ENCODE assay signal across 8 cellular contexts in genomic region chr2:118202707-118203303, GRCh38.
DNase-seq lines count a peak whose midpoint lies in the region; ATAC-seq, FAIRE-seq and TF ChIP-seq lines count a peak whose summit lies in the region.

No MANE protein-coding gene starts in this region.

- intact Hi-C loops in spleen (cut with DNase I; ENCODE audit: low total_unique reads) = no loop called here

- ATAC-seq in HG03196 (IDR thresholded peaks at IDR 0.05; ENCODE audit: unreplicated experiment) = peak; percentile 77

- H3K27ac ChIP-seq in Peyer's patch = no peak overlapping the region
- H3K27ac ChIP-seq in cardiac muscle cell = no peak overlapping the region
- no peak overlapping the region for H3K27ac ChIP-seq in spleen

- H3K9me3 ChIP-seq in Peyer's patch (no peaks in the 10 kb centered on the region), cardiac muscle cell (ENCODE audit: low read depth) (no peaks in the 10 kb centered on the region), spleen (no peaks in the 10 kb centered on the region)

- TF ChIP-seq POLR2A in Peyer's patch (IDR thresholded peaks at IDR 0.05) (no peak), spleen (IDR thresholded peaks at IDR 0.05) (no peak)

- H3K27me3 ChIP-seq in Peyer's patch (no peaks in the 10 kb centered on the region), cardiac muscle cell (no peaks in the 10 kb centered on the region), spleen (replicated peaks in 1 of 7) (peaks cover 0 to 31% (median 0%) of the 10 kb centered on the region in 7 donors)

- TF ChIP-seq CTCF in D721Med (IDR thresholded peaks at IDR 0.05; ENCODE audit: insufficient read depth, missing control alignments) (peak; percentile 80), Peyer's patch (IDR thresholded peaks at IDR 0.05) (peak; percentile 14 to 73 (median 58)), cardiac muscle cell (IDR thresholded peaks at IDR 0.05; ENCODE audit: low read depth, low read length) (peak; percentile 88), spleen (IDR thresholded peaks at IDR 0.05 in 8 of 11, conservative IDR thresholded peaks at IDR 0.05 in 3 of 11) (peak; percentile 42 to 86 (median 79))

- H3K4me3 ChIP-seq in Peyer's patch (no peak overlapping the region), cardiac muscle cell (no peak overlapping the region), spleen (no peak overlapping the region)

- no peak for FAIRE-seq in D721Med (lab: Jason Lieb, UNC)
- peak; percentile 95 for FAIRE-seq in GM19239 (lab: Jason Lieb, UNC)

- H3K36me3 ChIP-seq in Peyer's patch = no peaks in the 10 kb centered on the region
- no peaks in the 10 kb centered on the region for H3K36me3 ChIP-seq in cardiac muscle cell
- H3K36me3 ChIP-seq in spleen = no peaks in the 10 kb centered on the region

- WGBS in spleen, 5 donors = 39 to 44% (median 43%) methylated on average over 8 of the region's 8 CpGs

- no peak for DNase-seq in D721Med (ENCODE audit: insufficient read length, low spot score)
- peak; percentile 35 for DNase-seq in GM19239 (ENCODE audit: insufficient read length, low spot score)
- peak in 1 of 3 donors; percentile 79 for DNase-seq in Peyer's patch
- peak; percentile 61 for DNase-seq in activated naive CD4-positive, alpha-beta T cell treated with Interleukin-2 at 50 U/mL for 16 hours
- peak; percentile 65 to 78 for DNase-seq in cardiac muscle cell (ENCODE audit: low read depth in 1 of 2, low spot score in 1 of 2)
- no peak for DNase-seq in spleen
- DNase-seq in NCI-H1436 treated with DMSO at 0.1 percent for 48 hours (lab: John Stamatoyannopoulos, UW) = no peak

- no peaks in the 10 kb centered on the region for H3K4me1 ChIP-seq in Peyer's patch
- no peaks in the 10 kb centered on the region for H3K4me1 ChIP-seq in cardiac muscle cell (ENCODE audit: low read depth)
- H3K4me1 ChIP-seq in spleen = peaks cover 0 to 4% (median 0%) of the 10 kb centered on the region in 6 donors

Comparison
In these comparisons a context has a peak if more than half of its experiments do, and no peak if none do; other contexts are left out.
1. DNase-seq: peak in GM19239 (single experiment), activated naive CD4-positive, alpha-beta T cell treated with Interleukin-2 at 50 U/mL for 16 hours (single experiment) and cardiac muscle cell (2 of 2); none in D721Med (single experiment), spleen (single experiment) and NCI-H1436 treated with DMSO at 0.1 percent for 48 hours (single experiment).
2. Peak in every context shown above with its lines, with median percentiles within 50 percentile points of each other: CTCF ChIP-seq.